21 cellular contexts compared by ENCODE assay signal in the genomic region with DNA sequence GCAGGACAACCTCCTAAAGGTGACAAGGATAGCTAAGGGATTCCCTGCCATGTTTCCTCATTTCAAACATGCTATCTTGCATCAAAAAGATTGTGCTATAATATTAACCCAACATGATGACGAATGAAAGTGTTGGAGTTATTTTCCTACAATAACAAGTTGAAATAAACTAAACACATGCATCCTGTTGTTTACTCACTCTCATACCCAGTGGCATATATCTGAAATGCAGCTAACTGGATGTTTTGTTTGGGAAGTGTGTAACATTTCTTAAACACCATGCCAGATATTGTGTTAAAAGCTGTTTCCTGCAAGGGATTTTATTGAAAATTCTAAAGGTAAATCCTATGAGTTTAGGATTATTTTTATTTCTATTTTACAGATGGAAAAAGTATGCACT.
DNase-seq lines count a peak whose midpoint lies in the region; ATAC-seq, FAIRE-seq and TF ChIP-seq lines count a peak whose summit lies in the region.
"Had no signal": no experiment of that assay in that cellular context is flagged by ENCODE, and none has a peak within 500 bp of the region (broad histone marks: within the 10 kb centered on the region; RNA-seq: fewer than 3 reads in every experiment).

No MANE protein-coding gene starts in this region.

- no peak overlapping the region for H2AFZ ChIP-seq in endothelial cell of umbilical vein (ENCODE audit: low read depth, low read length)
- no peak overlapping the region for H2AFZ ChIP-seq in smooth muscle cell (ENCODE audit: low read depth)

- H3K9ac ChIP-seq in endothelial cell of umbilical vein (replicated peaks; ENCODE audit: extremely low read depth, insufficient read depth, low read length) (no peak overlapping the region), smooth muscle cell (ENCODE audit: low read depth) (no peak overlapping the region)
- H3K9ac ChIP-seq: BLaER1 treated with 17β-estradiol and CSF1 and Interleukin-3, amounts not matched to agents 10 nM and 100 nM had no signal

- H3K4me1 ChIP-seq in endothelial cell of umbilical vein (ENCODE audit: control insufficient read depth, extremely low read depth, insufficient read depth, low read length) (no peaks in the 10 kb centered on the region), smooth muscle cell (ENCODE audit: low read depth) (no peaks in the 10 kb centered on the region)
- H3K4me1 ChIP-seq: A549; BLaER1 treated with 17β-estradiol and CSF1 and Interleukin-3, amounts not matched to agents 10 nM and 100 nM; Caco-2 had no signal

- DNase-seq in LHCN-M2 (ENCODE audit: low read depth) (peak; percentile 5), endothelial cell of umbilical vein (ENCODE audit: low read depth, low spot score) (peak; percentile 71), fibroblast of gingiva (ENCODE audit: low read depth) (peak; percentile 13), NCI-H446 (lab: John Stamatoyannopoulos, UW) (no peak), smooth muscle cell (lab: John Stamatoyannopoulos, UW; ENCODE audit: unreplicated experiment) (no peak)
- DNase-seq: AML-193; Caco-2; Calu3; CD4-positive, alpha-beta T cell; CD8-positive, alpha-beta T cell; DMS79 treated with DMSO at 0.1 percent for 48 hours; GF-D8 had no signal

- H3K36me3 ChIP-seq in endothelial cell of umbilical vein (ENCODE audit: control insufficient read depth in 2 of 2, extremely low read depth in 1 of 2, insufficient read depth in 2 of 2, low read length in 2 of 2): no peaks in the 10 kb centered on the region
- no peaks in the 10 kb centered on the region for H3K36me3 ChIP-seq in smooth muscle cell (ENCODE audit: low read depth)
- H3K36me3 ChIP-seq: BLaER1 treated with 17β-estradiol and CSF1 and Interleukin-3, amounts not matched to agents 10 nM and 100 nM had no signal

- POLR2A ChIA-PET in endothelial cell of umbilical vein (lab: Charles Lee): no interaction called here

- no peaks in the 10 kb centered on the region for H3K27me3 ChIP-seq in endothelial cell of umbilical vein (ENCODE audit: control insufficient read depth in 2 of 2, insufficient read depth in 2 of 2, low read length in 2 of 2)
- H3K27me3 ChIP-seq in smooth muscle cell (ENCODE audit: low read depth): no peaks in the 10 kb centered on the region
- H3K27me3 ChIP-seq: BLaER1 treated with 17β-estradiol and CSF1 and Interleukin-3, amounts not matched to agents 10 nM and 100 nM had no signal

- no peaks in the 10 kb centered on the region for H4K20me1 ChIP-seq in endothelial cell of umbilical vein (replicated peaks; ENCODE audit: control insufficient read depth, extremely low read depth, insufficient read depth, low read length)
- no peaks in the 10 kb centered on the region for H4K20me1 ChIP-seq in smooth muscle cell (ENCODE audit: low read depth)
- H4K20me1 ChIP-seq: BLaER1 treated with 17β-estradiol and CSF1 and Interleukin-3, amounts not matched to agents 10 nM and 100 nM had no signal

- CTCF ChIA-PET in endothelial cell of umbilical vein (lab: Charles Lee): interaction anchor here (1.0 kb wide), 1 partner anchor 46 kb away, joined by 3 read pairs; no protein-coding TSS in a partner anchor

- no peaks in the 10 kb centered on the region for H3F3A ChIP-seq in smooth muscle cell (ENCODE audit: low read depth)

- TF ChIP-seq CTCF in endothelial cell of umbilical vein (IDR thresholded peaks at IDR 0.05; ENCODE audit: extremely low read depth in 1 of 2, insufficient read depth in 1 of 2, low read depth in 1 of 2, low read length in 2 of 2): no peak
- no peak for TF ChIP-seq CTCF in smooth muscle cell (IDR thresholded peaks at IDR 0.05; ENCODE audit: borderline replicate concordance, insufficient read depth, poor library complexity, severe bottlenecking)

- H3K9me3 ChIP-seq in endothelial cell of umbilical vein (replicated peaks; ENCODE audit: control insufficient read depth, insufficient read depth, low read length) (no peaks in the 10 kb centered on the region), smooth muscle cell (replicated peaks; ENCODE audit: low read depth) (no peaks in the 10 kb centered on the region)
- H3K9me3 ChIP-seq: A549; BLaER1 treated with 17β-estradiol and CSF1 and Interleukin-3, amounts not matched to agents 10 nM and 100 nM; Caco-2 had no signal

- no TSS peak for BruUV-seq in endothelial cell of umbilical vein (replicated peaks; lab: Mats Ljungman, UMichigan)

- H3K4me2 ChIP-seq in endothelial cell of umbilical vein (ENCODE audit: insufficient read depth, low read length) (no peak overlapping the region), smooth muscle cell (no peak overlapping the region)
- H3K4me2 ChIP-seq: A549; BLaER1 treated with 17β-estradiol and CSF1 and Interleukin-3, amounts not matched to agents 10 nM and 100 nM had no signal

- 83% methylated on average over 1 of the region's 1 CpG for WGBS in smooth muscle cell (ENCODE audit: low lambda C conversion rate)

- no peaks in the 10 kb centered on the region for H3K9me1 ChIP-seq in endothelial cell of umbilical vein (replicated peaks; ENCODE audit: control insufficient read depth, extremely low read depth, insufficient read depth, low read length)

- no peak for ATAC-seq in GM19324 (IDR thresholded peaks at IDR 0.05; ENCODE audit: low FRiP score, unreplicated experiment)
- ATAC-seq: A549; CD8-positive, alpha-beta T cell had no signal

- no peak for TF ChIP-seq POLR2A in endothelial cell of umbilical vein (IDR thresholded peaks at IDR 0.05; ENCODE audit: low read depth, low read length)

- H3K4me3 ChIP-seq in endothelial cell of umbilical vein (replicated peaks in 1 of 3; ENCODE audit: insufficient read depth in 1 of 3, low read depth in 1 of 3, low read length in 3 of 3): no peak overlapping the region
- H3K4me3 ChIP-seq in smooth muscle cell: no peak overlapping the region
- H3K4me3 ChIP-seq: A549; BLaER1 treated with 17β-estradiol and CSF1 and Interleukin-3, amounts not matched to agents 10 nM and 100 nM had no signal

- dilution Hi-C loops in endothelial cell of umbilical vein (cut with MboI; ENCODE audit: extremely low pct_ligation_motif_present, low sequenced_read_pairs): no loop called here

- intact Hi-C loops in endothelial cell of umbilical vein (cut with micrococcal nuclease): no loop called here

- H3K79me2 ChIP-seq in endothelial cell of umbilical vein (ENCODE audit: control insufficient read depth, insufficient read depth, low read length) (no peaks in the 10 kb centered on the region), smooth muscle cell (ENCODE audit: low read depth) (no peaks in the 10 kb centered on the region)

- H3K27ac ChIP-seq in endothelial cell of umbilical vein (ENCODE audit: insufficient read depth, low read depth, low read length): no peak overlapping the region
- H3K27ac ChIP-seq in smooth muscle cell (ENCODE audit: low read depth): no peak overlapping the region
- H3K27ac ChIP-seq: 22Rv1; A549; BLaER1 treated with 17β-estradiol and CSF1 and Interleukin-3, amounts not matched to agents 10 nM and 100 nM; C4-2B had no signal

- FAIRE-seq in endothelial cell of umbilical vein (lab: Jason Lieb, UNC): no peak
- FAIRE-seq: A549, D721Med, G401.6, GM12891, GM19239 had no signal

TF ChIP-seq in endothelial cell of umbilical vein, 7 proteins besides CTCF, POLR2A, EP300 and RAD21:
- TF ChIP-seq, protein P1, sequence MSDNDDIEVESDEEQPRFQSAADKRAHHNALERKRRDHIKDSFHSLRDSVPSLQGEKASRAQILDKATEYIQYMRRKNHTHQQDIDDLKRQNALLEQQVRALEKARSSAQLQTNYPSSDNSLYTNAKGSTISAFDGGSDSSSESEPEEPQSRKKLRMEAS (IDR thresholded peaks at IDR 0.05; ENCODE audit: insufficient read depth, insufficient read length): no peak
- TF ChIP-seq POLR2AphosphoS5 (IDR thresholded peaks at IDR 0.05; ENCODE audit: insufficient read depth, low read depth, low read length): no peak
- TF ChIP-seq FOS (IDR thresholded peaks at IDR 0.05; ENCODE audit: borderline replicate concordance, insufficient read depth, low read length): no peak
- TF ChIP-seq JUN (IDR thresholded peaks at IDR 0.05; ENCODE audit: borderline replicate concordance, insufficient read depth, insufficient read length, low read depth): no peak
- no peak for TF ChIP-seq GATA2 (IDR thresholded peaks at IDR 0.05; ENCODE audit: insufficient read depth, insufficient read length, low read depth, low read length)
- no peak for TF ChIP-seq EZH2 (IDR thresholded peaks at IDR 0.05; ENCODE audit: borderline replicate concordance, low read depth, low read length, severe bottlenecking)
- TF ChIP-seq MYC (IDR thresholded peaks at IDR 0.05; ENCODE audit: low read depth, low read length): no peak

Comparison
In these comparisons a context has a peak if more than half of its experiments do, and no peak if none do; other contexts are left out.
1. DNase-seq: peak in LHCN-M2 (single experiment), endothelial cell of umbilical vein (single experiment) and fibroblast of gingiva (single experiment); none in NCI-H446 (0 of 2) and smooth muscle cell (single experiment).